ENCODE assay signal across 1 cellular context in genomic region chr4:877502-877901, GRCh38.
TF ChIP-seq lines count a peak whose summit lies in the region.

No MANE protein-coding gene starts in this region.

TF ChIP-seq in K562, 482 proteins besides CTCF, POLR2A, EP300 and RAD21:
- TF ChIP-seq GMEB1 (CRISPR knock-in tag; IDR thresholded peaks at IDR 0.05) = no peak
- peak; percentile 26; the same call in 1 of the 2 replicates for TF ChIP-seq POLR2G (IDR thresholded peaks at IDR 0.05; ENCODE audit: low read depth, low read length)
